ENCODE assay signal across 10 cellular contexts in genomic region chrX:44914532-44915198, GRCh38. TPM values are rescaled to one million over a fixed set of nuclear protein-coding genes. Genes with fewer than 3 reads are reported as not detected.
DNase-seq lines count a peak whose midpoint lies in the region; ATAC-seq and TF ChIP-seq lines count a peak whose summit lies in the region.
"Had no signal": no experiment of that assay in that cellular context is flagged by ENCODE, and none has a peak within 500 bp of the region (broad histone marks: within the 10 kb centered on the region; RNA-seq: fewer than 3 reads in every experiment).

No MANE protein-coding gene starts in this region.

- H3K27me3 ChIP-seq in adipocyte (replicated peaks; ENCODE audit: control insufficient read depth, insufficient read depth, low read length) (no peaks in the 10 kb centered on the region), spleen (replicated peaks in 1 of 7) (no peaks in the 10 kb centered on the region)

- WGBS in spleen, 5 donors, result 65 to 86% (median 80%) methylated on average over 2 of the region's 2 CpGs

- no peak for TF ChIP-seq CTCF in omental fat pad (IDR thresholded peaks at IDR 0.05)
- no peak for TF ChIP-seq CTCF in spleen (IDR thresholded peaks at IDR 0.05 in 8 of 11, conservative IDR thresholded peaks at IDR 0.05 in 3 of 11)

- H3K36me3 ChIP-seq in adipocyte (ENCODE audit: control insufficient read depth, insufficient read depth, low read length, severe bottlenecking), result no peaks in the 10 kb centered on the region
- H3K36me3 ChIP-seq in spleen, result no peaks in the 10 kb centered on the region

- H3K9ac ChIP-seq in adipocyte (ENCODE audit: low read length), result no peak overlapping the region

- H3K9me3 ChIP-seq in adipocyte (ENCODE audit: control insufficient read depth, low read length) (no peaks in the 10 kb centered on the region), spleen (peaks cover 0 to 9% (median 0%) of the 10 kb centered on the region in 8 donors)

- H3K27ac ChIP-seq in spleen, result peak overlapping the region in 4 of 8 donors; percentile 0 to 53 (median 26)

- H3K4me1 ChIP-seq in adipocyte (ENCODE audit: control insufficient read depth, insufficient read depth, low read length), result peaks cover 16% of the 10 kb centered on the region
- H3K4me1 ChIP-seq in spleen, result peaks cover 19 to 69% (median 46%) of the 10 kb centered on the region in 6 donors

- TF ChIP-seq POLR2A in spleen (IDR thresholded peaks at IDR 0.05), result no peak

- ATAC-seq in GM19023 (IDR thresholded peaks at IDR 0.05; ENCODE audit: unreplicated experiment) (peak; percentile 95), HG02870 (IDR thresholded peaks at IDR 0.05; ENCODE audit: unreplicated experiment) (peak; percentile 75), omental fat pad (ENCODE audit: low FRiP score) (peak; percentile 62), Right ventricle myocardium inferior (no peak)

- intact Hi-C loops in Right ventricle myocardium inferior (cut with DNase I) (no loop called here), spleen (cut with DNase I; ENCODE audit: low total_unique reads) (no loop called here)

- no peak overlapping the region for H3K4me3 ChIP-seq in adipocyte (ENCODE audit: low read length)
- H3K4me3 ChIP-seq in spleen, result peak overlapping the region in 1 of 8 donors; percentile 15

- DNase-seq in adipocyte (ENCODE audit: low read depth) (peak; percentile 43), omental fat pad (ENCODE audit: low spot score) (no peak), HUDEP-2 (lab: John Stamatoyannopoulos, UW; ENCODE audit: unreplicated experiment in 76 of 76) (no peak), Right ventricle myocardium inferior (ENCODE audit: missing footprints) (no peak), DMS53 (lab: John Stamatoyannopoulos, UW) (no peak), spleen (no peak)
- DNase-seq: activated naive CD8-positive, alpha-beta T cell treated with anti-CD3 and anti-CD28 coated beads, Interleukin-2, amount 10 ng/mL, durations not matched to agents 7 days and 5 days; stimulated activated CD4-positive, alpha-beta T cell treated with anti-CD3 and anti-CD28 coated beads, Interleukin-1b, Interleukin-23, amount 100 ng/mL, for 48 hours had no signal

RNA-seq across cellular contexts. Expression of gene KDM6A, which starts 41.7 kb away (rescaled TPM):
- total RNA-seq in omental fat pad (10 to 100 TPM; 24.4 to 41.3 (median 29.9) TPM), Right ventricle myocardium inferior (13.5 TPM), spleen (10 to 100 TPM; 32.1 to 68.2 (median 51.2) TPM)
- 10 to 100 TPM in 1 of 3 donors, 1 to 10 TPM in 2; 8.0 to 16.0 (median 8.2) TPM for polyA plus RNA-seq in spleen
